ENCODE assay signal across 12 cellular contexts in genomic region chr16:80971814-80972213, GRCh38. TPM values are rescaled to one million over a fixed set of nuclear protein-coding genes. Genes with fewer than 3 reads are reported as not detected.
DNase-seq lines count a peak whose midpoint lies in the region; ATAC-seq lines count a peak whose summit lies in the region.
"Had no signal": no experiment of that assay in that cellular context is flagged by ENCODE, and none has a peak within 500 bp of the region (broad histone marks: within the 10 kb centered on the region; RNA-seq: fewer than 3 reads in every experiment).

No MANE protein-coding gene starts in this region.

- H3K36me3 ChIP-seq in ectodermal cell (ENCODE audit: control insufficient read depth, insufficient read depth, low read length) (no peaks in the 10 kb centered on the region), aorta (ENCODE audit: control insufficient read depth in 1 of 2, insufficient read depth in 2 of 2, low read length in 1 of 2) (peaks cover 2 to 5% of the 10 kb centered on the region in 2 donors)

- whole genome bisulfite sequencing in ectodermal cell, 2 experiments = 80 to 84% methylated on average over 2 of the region's 2 CpGs
- WGBS in aorta, 2 donors = 76 to 78% methylated on average over 2 of the region's 2 CpGs

- no peak overlapping the region for H3K4me3 ChIP-seq in ectodermal cell (ENCODE audit: insufficient read depth, low read depth, low read length)
- H3K4me3 ChIP-seq in aorta (ENCODE audit: low read length in 2 of 2) = no peak overlapping the region
- H3K4me3 ChIP-seq: esophagus squamous epithelium, tibial nerve had no signal

- H3K27me3 ChIP-seq in ectodermal cell (ENCODE audit: control insufficient read depth, insufficient read depth, low read length, poor library complexity, severe bottlenecking) (no peaks in the 10 kb centered on the region), aorta (ENCODE audit: control insufficient read depth in 1 of 2, insufficient read depth in 2 of 2, low read length in 1 of 2) (no peaks in the 10 kb centered on the region)
- H3K27me3 ChIP-seq: esophagus squamous epithelium, tibial nerve had no signal

- DNase-seq in NCI-H2196 treated with DMSO at 0.1 percent for 48 hours (lab: John Stamatoyannopoulos, UW; ENCODE audit: unreplicated experiment) (peak; percentile 8), NCI-H2196 (lab: John Stamatoyannopoulos, UW; ENCODE audit: unreplicated experiment) (no peak), aorta (no peak), KG1 (lab: John Stamatoyannopoulos, UW) (no peak)
- no peak for DNase-seq in stimulated activated naive CD4-positive, alpha-beta T cell (lab: John Stamatoyannopoulos, UW)
- DNase-seq: esophagus squamous epithelium, NCI-H226, SW 1271 had no signal

- no peaks in the 10 kb centered on the region for H3K4me1 ChIP-seq in ectodermal cell (ENCODE audit: control insufficient read depth, insufficient read depth, low read length)
- H3K4me1 ChIP-seq in aorta (ENCODE audit: control insufficient read depth in 1 of 2, insufficient read depth in 2 of 2, low read length in 2 of 2) = no peaks in the 10 kb centered on the region
- H3K4me1 ChIP-seq: tibial nerve had no signal

- peak; percentile 72 for ATAC-seq in GM21576 (IDR thresholded peaks at IDR 0.05; ENCODE audit: unreplicated experiment)
- ATAC-seq in HG03432 (IDR thresholded peaks at IDR 0.05; ENCODE audit: unreplicated experiment) = peak; percentile 76
- no peak for ATAC-seq in aorta (ENCODE audit: low FRiP score)

- intact Hi-C loops in aorta (cut with DNase I) = no loop called here

- H3K9me3 ChIP-seq in ectodermal cell (ENCODE audit: control insufficient read depth, low read length) (no peaks in the 10 kb centered on the region), aorta (ENCODE audit: control insufficient read depth, low read length) (no peaks in the 10 kb centered on the region)
- H3K9me3 ChIP-seq: esophagus squamous epithelium, tibial nerve had no signal

- peak overlapping the region; percentile 40 for H3K27ac ChIP-seq in ectodermal cell (ENCODE audit: insufficient read depth, low read depth, low read length, poor library complexity, severe bottlenecking)
- no peak overlapping the region for H3K27ac ChIP-seq in aorta (ENCODE audit: low read depth in 1 of 2, low read length in 2 of 2)
- H3K27ac ChIP-seq: esophagus squamous epithelium, tibial nerve had no signal

RNA-seq across cellular contexts. Expression of gene CMC2, which starts 34.9 kb away (rescaled TPM):
- 72.4 TPM for polyA plus RNA-seq in ectodermal cell (2013, experiment 1 of 4)
- 70.8 TPM for polyA plus RNA-seq in ectodermal cell (2013, experiment 2 of 4)
- polyA plus RNA-seq in ectodermal cell (2013, experiment 3 of 4) = 89.6 TPM
- 86.7 TPM for polyA plus RNA-seq in ectodermal cell (2013, experiment 4 of 4)
- total RNA-seq in aorta = 10 to 100 TPM; 33.0 to 33.2 TPM
- 100 to 1,000 TPM in 1 of 2 donors, 10 to 100 TPM in 1; 31.3 to 108 TPM for polyA plus RNA-seq in aorta

RNA-seq across cellular contexts. Expression of gene CENPN, which starts 35.2 kb away (rescaled TPM):
- 63.5 TPM for polyA plus RNA-seq in ectodermal cell (2013, experiment 1 of 4)
- polyA plus RNA-seq in ectodermal cell (2013, experiment 2 of 4) = 65.1 TPM
- 51.9 TPM for polyA plus RNA-seq in ectodermal cell (2013, experiment 3 of 4)
- polyA plus RNA-seq in ectodermal cell (2013, experiment 4 of 4) = 52.6 TPM
- total RNA-seq in aorta = 1 to 10 TPM; 4.4 to 5.3 TPM
- 1 to 10 TPM; 5.5 to 7.0 TPM for polyA plus RNA-seq in aorta
